20 cellular contexts compared by ENCODE assay signal in genomic region chr2:186540971-186541370, GRCh38. TPM values are rescaled to one million over a fixed set of nuclear protein-coding genes. Genes with fewer than 3 reads are reported as not detected.
A peak's percentile ranks its signal among the peaks of the same experiment; 100 is the strongest.
DNase-seq lines count a peak whose midpoint lies in the region; ATAC-seq, FAIRE-seq and TF ChIP-seq lines count a peak whose summit lies in the region.
"Had no signal": no experiment of that assay in that cellular context is flagged by ENCODE, and none has a peak within 500 bp of the region (broad histone marks: within the 10 kb centered on the region; RNA-seq: fewer than 3 reads in every experiment).

No MANE protein-coding gene starts in this region.

- no peak for TF ChIP-seq CTCF in activated CD8-positive, alpha-beta T cell treated with anti-CD3 and anti-CD28 coated beads for 36 hours (IDR thresholded peaks at IDR 0.05)

- H3K4me3 ChIP-seq in skeletal muscle satellite cell (ENCODE audit: low read length): no peak overlapping the region
- H3K4me3 ChIP-seq: heart right ventricle, pancreas, right lobe of liver, thoracic aorta had no signal

- POLR2A ChIA-PET in activated CD8-positive, alpha-beta T cell treated with anti-CD3 and anti-CD28 coated beads for 36 hours (lab: Charles Lee): no interaction called here

- no peaks in the 10 kb centered on the region for H3K9me3 Mint-ChIP-seq in activated CD8-positive, alpha-beta T cell treated with anti-CD3 and anti-CD28 coated beads for 36 hours
- H3K9me3 Mint-ChIP-seq: activated naive CD4-positive, alpha-beta T cell treated with anti-CD3 and anti-CD28 coated beads for 36 hours; activated T-cell treated with anti-CD3 and anti-CD28 coated beads, Interleukin-2, amount 50 U/mL, for 4 hours; effector memory CD8-positive, alpha-beta T cell; stimulated activated naive B cell treated with anti-CD40 and anti-IgM and Interleukin-4, amounts not matched to agents 10 μg/mL and 1 μg/mL and 100 μg/mL, for 72 hours had no signal

- H3K27ac Mint-ChIP-seq in activated CD8-positive, alpha-beta T cell treated with anti-CD3 and anti-CD28 coated beads for 36 hours: no peak overlapping the region
- H3K27ac Mint-ChIP-seq: activated naive CD4-positive, alpha-beta T cell treated with anti-CD3 and anti-CD28 coated beads for 36 hours; effector memory CD8-positive, alpha-beta T cell; stimulated activated naive B cell treated with anti-CD40 and anti-IgM and Interleukin-4, amounts not matched to agents 10 μg/mL and 1 μg/mL and 100 μg/mL, for 72 hours had no signal

- H3K4me1 Mint-ChIP-seq in activated CD8-positive, alpha-beta T cell treated with anti-CD3 and anti-CD28 coated beads for 36 hours (ENCODE audit: low read depth): no peaks in the 10 kb centered on the region
- H3K4me1 Mint-ChIP-seq: stimulated activated naive B cell treated with anti-CD40 and anti-IgM and Interleukin-4, amounts not matched to agents 10 μg/mL and 1 μg/mL and 100 μg/mL, for 72 hours had no signal

- no peak overlapping the region for H3K4me3 Mint-ChIP-seq in activated CD8-positive, alpha-beta T cell treated with anti-CD3 and anti-CD28 coated beads for 36 hours
- H3K4me3 Mint-ChIP-seq: activated naive CD4-positive, alpha-beta T cell treated with anti-CD3 and anti-CD28 coated beads for 36 hours; activated T-cell treated with anti-CD3 and anti-CD28 coated beads, Interleukin-2, amount 50 U/mL, for 4 hours; effector memory CD8-positive, alpha-beta T cell; stimulated activated naive B cell treated with anti-CD40 and anti-IgM and Interleukin-4, amounts not matched to agents 10 μg/mL and 1 μg/mL and 100 μg/mL, for 72 hours had no signal

- H3K4me2 ChIP-seq in skeletal muscle satellite cell (ENCODE audit: low read length): peak overlapping the region; percentile 50

- peaks cover 8% of the 10 kb centered on the region for H3K27me3 Mint-ChIP-seq in activated CD8-positive, alpha-beta T cell treated with anti-CD3 and anti-CD28 coated beads for 36 hours

- no peaks in the 10 kb centered on the region for H3K27me3 ChIP-seq in skeletal muscle satellite cell (ENCODE audit: control insufficient read depth, insufficient read depth, low read length)
- H3K27me3 ChIP-seq: heart right ventricle, pancreas, right lobe of liver had no signal

- DNase-seq in RPMI7951 (ENCODE audit: low read depth): peak; percentile 50
- peak; percentile 67 for DNase-seq in fibroblast of the conjunctiva (ENCODE audit: low read depth)
- no peak for DNase-seq in activated CD8-positive, alpha-beta T cell treated with anti-CD3 and anti-CD28 coated beads for 36 hours
- no peak for DNase-seq in cortex of kidney (lab: John Stamatoyannopoulos, UW)
- DNase-seq: activated naive CD4-positive, alpha-beta T cell treated with anti-CD3 and anti-CD28 coated beads for 36 hours; activated T-cell treated with anti-CD3 and anti-CD28 coated beads, Interleukin-2, amount 50 U/mL, for 4 hours; aorta; effector memory CD8-positive, alpha-beta T cell; heart right ventricle; NCI-H1105; NCI-H2081; pancreas; right lobe of liver; RPMI8226; stimulated activated naive B cell treated with anti-CD40 and anti-IgM and Interleukin-4, amounts not matched to agents 10 μg/mL and 1 μg/mL and 100 μg/mL, for 72 hours had no signal

- H3K36me3 Mint-ChIP-seq in activated CD8-positive, alpha-beta T cell treated with anti-CD3 and anti-CD28 coated beads for 36 hours (ENCODE audit: low read depth): no peaks in the 10 kb centered on the region
- H3K36me3 Mint-ChIP-seq: stimulated activated naive B cell treated with anti-CD40 and anti-IgM and Interleukin-4, amounts not matched to agents 10 μg/mL and 1 μg/mL and 100 μg/mL, for 72 hours had no signal

- intact Hi-C loops in activated CD8-positive, alpha-beta T cell treated with anti-CD3 and anti-CD28 coated beads for 36 hours (cut with micrococcal nuclease): no loop called here

- no peaks in the 10 kb centered on the region for H3K9me3 ChIP-seq in skeletal muscle satellite cell (replicated peaks; ENCODE audit: low read length)
- H3K9me3 ChIP-seq: heart right ventricle, pancreas, right lobe of liver, thoracic aorta had no signal

- no peaks in the 10 kb centered on the region for H3K36me3 ChIP-seq in skeletal muscle satellite cell (ENCODE audit: insufficient read depth, low read length)
- H3K36me3 ChIP-seq: heart right ventricle, pancreas, right lobe of liver, thoracic aorta had no signal

- no peak for ATAC-seq in activated CD8-positive, alpha-beta T cell treated with anti-CD3 and anti-CD28 coated beads for 36 hours
- ATAC-seq in HG02870 (IDR thresholded peaks at IDR 0.05; ENCODE audit: unreplicated experiment): no peak
- ATAC-seq: activated CD4-positive, CD25-positive, alpha-beta regulatory T cell treated with anti-CD3 and anti-CD28 coated beads, Interleukin-2, amount 50 U/mL, for 24 hours; activated T-cell treated with anti-CD3 and anti-CD28 coated beads, Interleukin-2, amount 50 U/mL, for 4 hours; effector memory CD8-positive, alpha-beta T cell; heart right ventricle; pancreas; right lobe of liver; stimulated activated naive B cell treated with anti-CD40 and anti-IgM and Interleukin-4, amounts not matched to agents 10 μg/mL and 1 μg/mL and 100 μg/mL, for 72 hours had no signal

- H3K9ac ChIP-seq in skeletal muscle satellite cell (ENCODE audit: low read depth, low read length): no peak overlapping the region

- H3K4me1 ChIP-seq in skeletal muscle satellite cell (ENCODE audit: control insufficient read depth, insufficient read depth, low read length): peaks cover 41% of the 10 kb centered on the region
- H3K4me1 ChIP-seq: right lobe of liver had no signal

- FAIRE-seq in G401.6 (lab: Jason Lieb, UNC): peak; percentile 96
- FAIRE-seq: pancreas had no signal

- CTCF ChIA-PET in activated CD8-positive, alpha-beta T cell treated with anti-CD3 and anti-CD28 coated beads for 36 hours (lab: Charles Lee): interaction anchor here (0.6 kb wide), 1 partner anchor 12 kb away, joined by 3 read pairs; no protein-coding TSS in a partner anchor

RNA-seq across cellular contexts. Expression of gene ITGAV, which starts 48.9 kb away (rescaled TPM):
- 163 and 170 TPM in 2 replicates for total RNA-seq in RPMI7951 (2014; rRNA removed; shearing (Covaris generic))
- total RNA-seq in skeletal muscle satellite cell (2012; rRNA removed): 81.9 and 122 TPM in 2 replicates
- total RNA-seq in activated CD8-positive, alpha-beta T cell treated with anti-CD3 and anti-CD28 coated beads for 36 hours: 1 to 10 TPM; 4.7 to 7.5 TPM

RNA-seq across cellular contexts. Expression of gene ZC3H15, which starts 54.9 kb away (rescaled TPM):
- total RNA-seq in RPMI7951 (2014; rRNA removed; shearing (Covaris generic)): 97.4 and 121 TPM in 2 replicates
- total RNA-seq in skeletal muscle satellite cell (2012; rRNA removed): 62.9 and 86.7 TPM in 2 replicates
- total RNA-seq in activated CD8-positive, alpha-beta T cell treated with anti-CD3 and anti-CD28 coated beads for 36 hours: 100 to 1,000 TPM; 101 to 106 TPM

Comparison
In these comparisons a context has a peak if more than half of its experiments do, and no peak if none do; other contexts are left out.
1. DNase-seq: peak in RPMI7951 (single experiment) and fibroblast of the conjunctiva (single experiment); none in activated CD8-positive, alpha-beta T cell treated with anti-CD3 and anti-CD28 coated beads for 36 hours (single experiment) and cortex of kidney (single experiment).
2. RNA of gene ITGAV, which starts 48.9 kb away (total RNA-seq): 163 to 170 TPM in RPMI7951; 4.7 to 7.5 TPM in activated CD8-positive, alpha-beta T cell treated with anti-CD3 and anti-CD28 coated beads for 36 hours; every median in the first group is over 10 times any median in the second.